Comparison of ENCODE assay signal across 22 cellular contexts in genomic region chr11:68706237-68706636, GRCh38. TPM values are rescaled to one million over a fixed set of nuclear protein-coding genes. Genes with fewer than 3 reads are reported as not detected.
"Had no signal": no experiment of that assay in that cellular context is flagged by ENCODE, and none has a peak within 500 bp of the region (broad histone marks: within the 10 kb centered on the region; RNA-seq: fewer than 3 reads in every experiment).

No MANE protein-coding gene starts in this region.

- DNase-seq: heart right ventricle; hypothalamus; islet precursor cell; mammary epithelial cell; mucosa of descending colon; naive thymus-derived CD8-positive, alpha-beta T cell; psoas muscle; retina; spleen; stimulated activated CD4-positive, alpha-beta T cell treated with anti-CD3 and anti-CD28 coated beads, Interleukin-15, amount 100 ng/mL, for 24 hours; stimulated activated CD4-positive, alpha-beta T cell treated with anti-CD3 and anti-CD28 coated beads, Interleukin-1b, Interleukin-23, amount 100 ng/mL, for 48 hours; stimulated activated CD4-positive, alpha-beta T cell treated with anti-CD3 and anti-CD28 coated beads, Interleukin-4, amount 100 ng/mL, for 24 hours; stimulated activated naive CD8-positive, alpha-beta T cell treated with anti-CD3 and anti-CD28 coated beads, Interleukin-15, amount 100 ng/mL, for 72 hours; transverse colon had no signal

- H3K4me1 Mint-ChIP-seq: naive thymus-derived CD8-positive, alpha-beta T cell; stimulated activated memory B cell treated with anti-CD40 and anti-IgM and Interleukin-4, amounts not matched to agents 10 μg/mL and 1 μg/mL and 100 μg/mL, for 72 hours; stimulated activated naive CD8-positive, alpha-beta T cell treated with anti-CD3 and anti-CD28 coated beads, Interleukin-15, amount 100 ng/mL, for 72 hours had no signal

- H3K4me1 ChIP-seq: heart right ventricle, psoas muscle, spleen, transverse colon had no signal

- H3K27ac Mint-ChIP-seq: naive thymus-derived CD8-positive, alpha-beta T cell; stimulated activated memory B cell treated with anti-CD40 and anti-IgM and Interleukin-4, amounts not matched to agents 10 μg/mL and 1 μg/mL and 100 μg/mL, for 72 hours; stimulated activated naive CD8-positive, alpha-beta T cell treated with anti-CD3 and anti-CD28 coated beads, Interleukin-15, amount 100 ng/mL, for 72 hours had no signal

- H3K9me3 Mint-ChIP-seq: naive thymus-derived CD8-positive, alpha-beta T cell; stimulated activated memory B cell treated with anti-CD40 and anti-IgM and Interleukin-4, amounts not matched to agents 10 μg/mL and 1 μg/mL and 100 μg/mL, for 72 hours; stimulated activated naive CD8-positive, alpha-beta T cell treated with anti-CD3 and anti-CD28 coated beads, Interleukin-15, amount 100 ng/mL, for 72 hours had no signal

- H3K9me3 ChIP-seq: heart right ventricle, mucosa of descending colon, neutrophil, psoas muscle, spleen, thoracic aorta, transverse colon had no signal

- H3K27me3 Mint-ChIP-seq: stimulated activated naive CD8-positive, alpha-beta T cell treated with anti-CD3 and anti-CD28 coated beads, Interleukin-15, amount 100 ng/mL, for 72 hours had no signal

- ATAC-seq: heart right ventricle; left lobe of liver; mucosa of descending colon; naive thymus-derived CD8-positive, alpha-beta T cell; psoas muscle; sciatic nerve; stimulated activated memory B cell treated with anti-CD40 and anti-IgM and Interleukin-4, amounts not matched to agents 10 μg/mL and 1 μg/mL and 100 μg/mL, for 72 hours; stimulated activated naive CD8-positive, alpha-beta T cell treated with anti-CD3 and anti-CD28 coated beads, Interleukin-15, amount 100 ng/mL, for 72 hours had no signal

- H3K27ac ChIP-seq: heart right ventricle, neutrophil, psoas muscle, spleen, thoracic aorta, transverse colon had no signal

- H3K4me3 ChIP-seq: heart right ventricle, mucosa of descending colon, psoas muscle, spleen, thoracic aorta, transverse colon had no signal

- H3K4me3 Mint-ChIP-seq: naive thymus-derived CD8-positive, alpha-beta T cell; stimulated activated memory B cell treated with anti-CD40 and anti-IgM and Interleukin-4, amounts not matched to agents 10 μg/mL and 1 μg/mL and 100 μg/mL, for 72 hours; stimulated activated naive CD8-positive, alpha-beta T cell treated with anti-CD3 and anti-CD28 coated beads, Interleukin-15, amount 100 ng/mL, for 72 hours had no signal

- H3K36me3 Mint-ChIP-seq: naive thymus-derived CD8-positive, alpha-beta T cell; stimulated activated memory B cell treated with anti-CD40 and anti-IgM and Interleukin-4, amounts not matched to agents 10 μg/mL and 1 μg/mL and 100 μg/mL, for 72 hours had no signal

- H3K36me3 ChIP-seq: heart right ventricle, spleen, thoracic aorta, transverse colon had no signal

RNA-seq across cellular contexts. Expression of gene GAL, which starts 21.9 kb away (rescaled TPM):
- total RNA-seq: frontal cortex; naive thymus-derived CD8-positive, alpha-beta T cell; osteoblast; sciatic nerve; spleen; thoracic aorta had no signal

RNA-seq across cellular contexts. Expression of gene TESMIN, which starts 45.1 kb away (rescaled TPM):
- total RNA-seq: osteoblast, skeletal muscle tissue had no signal
